In genomic region chr17:1565860-1566259, GRCh38 we compare ENCODE assay signal across 17 cellular contexts. TPM values are rescaled to one million over a fixed set of nuclear protein-coding genes. Genes with fewer than 3 reads are reported as not detected.
DNase-seq lines count a peak whose midpoint lies in the region; ATAC-seq and TF ChIP-seq lines count a peak whose summit lies in the region.
"Had no signal": no experiment of that assay in that cellular context is flagged by ENCODE, and none has a peak within 500 bp of the region (broad histone marks: within the 10 kb centered on the region; RNA-seq: fewer than 3 reads in every experiment).

No MANE protein-coding gene starts in this region.

- peak overlapping the region; percentile 67 for H3K4me2 ChIP-seq in DOHH2 (ENCODE audit: low read length)

- H3K9me3 ChIP-seq in DOHH2 (ENCODE audit: control insufficient read depth, insufficient read depth, low read length): no peaks in the 10 kb centered on the region
- H3K9me3 ChIP-seq in neutrophil: no peaks in the 10 kb centered on the region
- H3K9me3 ChIP-seq: HAP-1, SJCRH30 had no signal

- H3K27me3 Mint-ChIP-seq in activated T-cell treated with anti-CD3 and anti-CD28 coated beads, Interleukin-2, amount 50 U/mL, for 72 hours (ENCODE audit: low read depth): peaks cover 5% of the 10 kb centered on the region
- H3K27me3 Mint-ChIP-seq in activated T-cell treated with anti-CD3 and anti-CD28 coated beads, Interleukin-2, amount 50 U/mL, for 4 hours (ENCODE audit: low read depth): no peaks in the 10 kb centered on the region
- H3K27me3 Mint-ChIP-seq in activated T-helper 17 cell treated with anti-CD3 and anti-CD28 coated beads, Interleukin-2, amount 50 U/mL, for 72 hours: no peaks in the 10 kb centered on the region

- no peaks in the 10 kb centered on the region for H3K9me2 ChIP-seq in DOHH2 (replicated peaks; ENCODE audit: control insufficient read depth, low read length)

- peaks cover 8% of the 10 kb centered on the region; the same call in 1 of the 2 replicates for H4K20me1 ChIP-seq in DOHH2 (ENCODE audit: control insufficient read depth, insufficient read depth, low read depth, low read length)

- peaks cover 18% of the 10 kb centered on the region for H3K79me2 ChIP-seq in DOHH2 (ENCODE audit: control insufficient read depth, low read length)

- no peak for DNase-seq in activated T-cell treated with anti-CD3 and anti-CD28 coated beads, Interleukin-2, amount 50 U/mL, for 72 hours
- DNase-seq in activated T-cell treated with anti-CD3 and anti-CD28 coated beads, Interleukin-2, amount 50 U/mL, for 4 hours: no peak
- DNase-seq in occipital lobe (lab: John Stamatoyannopoulos, UW): no peak
- no peak for DNase-seq in activated CD4-positive, CD25-positive, alpha-beta regulatory T cell (lab: John Stamatoyannopoulos, UW)
- no peak for DNase-seq in DMS79 (lab: John Stamatoyannopoulos, UW)
- DNase-seq: AML-193, EL, Karpas-422, NCI-H1417 treated with DMSO at 0.1 percent for 48 hours, NCI-H2029 treated with DMSO at 0.1 percent for 48 hours, NCI-H510A, SJCRH30 had no signal

- H3K27ac ChIP-seq in DOHH2 (ENCODE audit: low read depth, low read length): peak overlapping the region; percentile 71; the same call in 1 of the 2 replicates
- peak overlapping the region; percentile 83 for H3K27ac ChIP-seq in neutrophil
- H3K27ac ChIP-seq: SJCRH30 had no signal

- H3K4me3 ChIP-seq in DOHH2 (ENCODE audit: low read length): peak overlapping the region; percentile 58
- peak overlapping the region in 1 of 2 experiments; percentile 10 for H3K4me3 ChIP-seq in neutrophil (ENCODE audit: low read depth in 1 of 2, low read length in 1 of 2)
- H3K4me3 ChIP-seq: HAP-1, SJCRH30 had no signal

- peaks cover 18% of the 10 kb centered on the region for H3F3A ChIP-seq in DOHH2 (ENCODE audit: control insufficient read depth, insufficient read depth)

- peaks cover 44% of the 10 kb centered on the region for H3K4me1 Mint-ChIP-seq in activated T-cell treated with anti-CD3 and anti-CD28 coated beads, Interleukin-2, amount 50 U/mL, for 72 hours (ENCODE audit: low read depth)
- H3K4me1 Mint-ChIP-seq in activated T-cell treated with anti-CD3 and anti-CD28 coated beads, Interleukin-2, amount 50 U/mL, for 4 hours (ENCODE audit: low read depth): peaks cover 32% of the 10 kb centered on the region
- peaks cover 21% of the 10 kb centered on the region for H3K4me1 Mint-ChIP-seq in activated T-helper 17 cell treated with anti-CD3 and anti-CD28 coated beads, Interleukin-2, amount 50 U/mL, for 72 hours

- no peaks in the 10 kb centered on the region for H3K36me3 Mint-ChIP-seq in activated T-cell treated with anti-CD3 and anti-CD28 coated beads, Interleukin-2, amount 50 U/mL, for 72 hours (ENCODE audit: insufficient read depth in 2 of 2)
- H3K36me3 Mint-ChIP-seq in activated T-cell treated with anti-CD3 and anti-CD28 coated beads, Interleukin-2, amount 50 U/mL, for 4 hours (ENCODE audit: insufficient read depth): no peaks in the 10 kb centered on the region
- H3K36me3 Mint-ChIP-seq in activated T-helper 17 cell treated with anti-CD3 and anti-CD28 coated beads, Interleukin-2, amount 50 U/mL, for 72 hours (ENCODE audit: low read depth): no peaks in the 10 kb centered on the region
- H3K36me3 Mint-ChIP-seq: CD8-positive, alpha-beta memory T cell had no signal

- H3K36me3 ChIP-seq in DOHH2 (ENCODE audit: control insufficient read depth, low read length) (peaks cover 5% of the 10 kb centered on the region), neutrophil (no peaks in the 10 kb centered on the region)
- H3K36me3 ChIP-seq: HAP-1, SJCRH30 had no signal

- H3K9me3 Mint-ChIP-seq in activated T-cell treated with anti-CD3 and anti-CD28 coated beads, Interleukin-2, amount 50 U/mL, for 72 hours: no peaks in the 10 kb centered on the region
- no peaks in the 10 kb centered on the region for H3K9me3 Mint-ChIP-seq in activated T-cell treated with anti-CD3 and anti-CD28 coated beads, Interleukin-2, amount 50 U/mL, for 4 hours
- no peaks in the 10 kb centered on the region for H3K9me3 Mint-ChIP-seq in activated T-helper 17 cell treated with anti-CD3 and anti-CD28 coated beads, Interleukin-2, amount 50 U/mL, for 72 hours
- H3K9me3 Mint-ChIP-seq: CD8-positive, alpha-beta memory T cell had no signal

- H3K4me3 Mint-ChIP-seq in activated T-cell treated with anti-CD3 and anti-CD28 coated beads, Interleukin-2, amount 50 U/mL, for 72 hours: peak overlapping the region; percentile 12 to 22
- no peak overlapping the region for H3K4me3 Mint-ChIP-seq in activated T-cell treated with anti-CD3 and anti-CD28 coated beads, Interleukin-2, amount 50 U/mL, for 4 hours
- H3K4me3 Mint-ChIP-seq in activated T-helper 17 cell treated with anti-CD3 and anti-CD28 coated beads, Interleukin-2, amount 50 U/mL, for 72 hours: peak overlapping the region; percentile 76

- ATAC-seq in activated T-cell treated with anti-CD3 and anti-CD28 coated beads, Interleukin-2, amount 50 U/mL, for 72 hours (replicated peaks in 1 of 2): no peak
- ATAC-seq in activated T-cell treated with anti-CD3 and anti-CD28 coated beads, Interleukin-2, amount 50 U/mL, for 4 hours: no peak
- no peak for ATAC-seq in activated T-helper 17 cell treated with anti-CD3 and anti-CD28 coated beads, Interleukin-2, amount 50 U/mL, for 72 hours (replicated peaks)

- H3K27me3 ChIP-seq in DOHH2 (ENCODE audit: control insufficient read depth, low read length): no peaks in the 10 kb centered on the region
- peaks cover 13% of the 10 kb centered on the region for H3K27me3 ChIP-seq in neutrophil
- H3K27me3 ChIP-seq: SJCRH30 had no signal

- no peak overlapping the region for H3K27ac Mint-ChIP-seq in activated T-cell treated with anti-CD3 and anti-CD28 coated beads, Interleukin-2, amount 50 U/mL, for 72 hours
- no peak overlapping the region for H3K27ac Mint-ChIP-seq in activated T-helper 17 cell treated with anti-CD3 and anti-CD28 coated beads, Interleukin-2, amount 50 U/mL, for 72 hours

- H3K4me1 ChIP-seq in DOHH2 (ENCODE audit: control insufficient read depth, low read length) (peaks cover 57% of the 10 kb centered on the region), neutrophil (ENCODE audit: control insufficient read depth in 1 of 2, insufficient read depth in 1 of 2, low read depth in 1 of 2, low read length in 1 of 2) (peaks cover 34 to 35% of the 10 kb centered on the region in 2 experiments)
- H3K4me1 ChIP-seq: SJCRH30 had no signal

- TF ChIP-seq CTCF in DOHH2 (IDR thresholded peaks at IDR 0.05; ENCODE audit: low read depth, low read length, poor library complexity, severe bottlenecking) (no peak), neutrophil (IDR thresholded peaks at IDR 0.05) (no peak)

RNA-seq across cellular contexts. Expression of gene PITPNA, which starts 3.3 kb away (rescaled TPM):
- 10 to 100 TPM; 36.0 to 40.7 TPM for total RNA-seq in activated T-cell treated with anti-CD3 and anti-CD28 coated beads, Interleukin-2, amount 50 U/mL, for 72 hours
- 100 to 1,000 TPM in 1 of 3 donors, 10 to 100 TPM in 2; 95.4 to 103 (median 97.4) TPM for total RNA-seq in activated T-cell treated with anti-CD3 and anti-CD28 coated beads, Interleukin-2, amount 50 U/mL, for 4 hours
- 10 to 100 TPM; 28.8 to 45.0 TPM for total RNA-seq in activated T-helper 17 cell treated with anti-CD3 and anti-CD28 coated beads, Interleukin-2, amount 50 U/mL, for 72 hours
- total RNA-seq in occipital lobe: 15.1 TPM

RNA-seq across cellular contexts. Expression of gene INPP5K, which starts 49.4 kb away (rescaled TPM):
- 10 to 100 TPM; 48.4 to 51.2 TPM for total RNA-seq in activated T-cell treated with anti-CD3 and anti-CD28 coated beads, Interleukin-2, amount 50 U/mL, for 72 hours
- total RNA-seq in activated T-cell treated with anti-CD3 and anti-CD28 coated beads, Interleukin-2, amount 50 U/mL, for 4 hours: 10 to 100 TPM; 21.6 to 30.0 (median 22.8) TPM
- total RNA-seq in activated T-helper 17 cell treated with anti-CD3 and anti-CD28 coated beads, Interleukin-2, amount 50 U/mL, for 72 hours: 10 to 100 TPM; 29.9 to 30.4 TPM
- 43.2 TPM for total RNA-seq in occipital lobe
